ENCODE assay signal across 11 cellular contexts in genomic region chr18:76621184-76621583, GRCh38.
DNase-seq lines count a peak whose midpoint lies in the region; ATAC-seq and TF ChIP-seq lines count a peak whose summit lies in the region.
"Had no signal": no experiment of that assay in that cellular context is flagged by ENCODE, and none has a peak within 500 bp of the region (broad histone marks: within the 10 kb centered on the region; RNA-seq: fewer than 3 reads in every experiment).

No MANE protein-coding gene starts in this region.

- peak overlapping the region; percentile 56 for H3K4me3 ChIP-seq in HUES48 (ENCODE audit: low read depth, low read length)
- H3K4me3 ChIP-seq in WI38 (ENCODE audit: low read depth, low read length), result peak overlapping the region; percentile 17; the same call in 1 of the 2 replicates
- peak overlapping the region; percentile 56 for H3K4me3 ChIP-seq in iPS-20b (ENCODE audit: low read length)
- peak overlapping the region; percentile 52 for H3K4me3 ChIP-seq in smooth muscle cell

- H2AFZ ChIP-seq in smooth muscle cell (ENCODE audit: low read depth), result peak overlapping the region; percentile 98

- ATAC-seq in GM18867 (IDR thresholded peaks at IDR 0.05; ENCODE audit: unreplicated experiment), result no peak

- H3K36me3 ChIP-seq in HUES48 (ENCODE audit: control insufficient read depth, insufficient read depth, low read length), result no peaks in the 10 kb centered on the region
- no peaks in the 10 kb centered on the region for H3K36me3 ChIP-seq in iPS-20b (ENCODE audit: insufficient read depth, low read depth, low read length)
- no peaks in the 10 kb centered on the region for H3K36me3 ChIP-seq in smooth muscle cell (ENCODE audit: low read depth)

- H3K9ac ChIP-seq in HUES48 (ENCODE audit: low read depth, low read length), result no peak overlapping the region
- H3K9ac ChIP-seq in iPS-20b (ENCODE audit: low read depth, low read length), result peak overlapping the region; percentile 67; the same call in 1 of the 2 replicates
- H3K9ac ChIP-seq in smooth muscle cell (ENCODE audit: low read depth), result peak overlapping the region; percentile 42

- H3K9me3 ChIP-seq in HUES48 (ENCODE audit: control insufficient read depth, insufficient read depth, low read length) (no peaks in the 10 kb centered on the region), iPS-20b (ENCODE audit: insufficient read depth, low read depth, low read length) (no peaks in the 10 kb centered on the region), smooth muscle cell (replicated peaks; ENCODE audit: low read depth) (no peaks in the 10 kb centered on the region)

- no peaks in the 10 kb centered on the region for H4K20me1 ChIP-seq in smooth muscle cell (ENCODE audit: low read depth)

- H3K79me2 ChIP-seq in smooth muscle cell (ENCODE audit: low read depth), result no peaks in the 10 kb centered on the region

- peak overlapping the region; percentile 94 for H3K4me2 ChIP-seq in smooth muscle cell

- H3K4me1 ChIP-seq in HUES48 (ENCODE audit: control insufficient read depth, insufficient read depth, low read length) (peaks cover 39% of the 10 kb centered on the region), iPS-20b (ENCODE audit: insufficient read depth, low read length) (peaks cover 27% of the 10 kb centered on the region; the same call in 1 of the 2 replicates), smooth muscle cell (ENCODE audit: low read depth) (peaks cover 37% of the 10 kb centered on the region)

- H3K27ac ChIP-seq in HUES48 (ENCODE audit: low read depth, low read length), result peak overlapping the region; percentile 64
- no peak overlapping the region for H3K27ac ChIP-seq in iPS-20b (ENCODE audit: low read length)
- H3K27ac ChIP-seq in smooth muscle cell (ENCODE audit: low read depth), result peak overlapping the region; percentile 37

- no peak for TF ChIP-seq CTCF in WI38 (IDR thresholded peaks at IDR 0.05; ENCODE audit: low read depth, low read length)
- no peak for TF ChIP-seq CTCF in smooth muscle cell (IDR thresholded peaks at IDR 0.05; ENCODE audit: borderline replicate concordance, insufficient read depth, poor library complexity, severe bottlenecking)

- H3F3A ChIP-seq in smooth muscle cell (ENCODE audit: low read depth), result peaks cover 6% of the 10 kb centered on the region

- WGBS in smooth muscle cell (ENCODE audit: low lambda C conversion rate), result 31% methylated on average over 8 of the region's 8 CpGs

- DNase-seq in smooth muscle cell (lab: John Stamatoyannopoulos, UW; ENCODE audit: unreplicated experiment) (no peak), HuH-7 (ENCODE audit: low spot score) (no peak), 8988T (no peak), Ammon's horn (ENCODE audit: low spot score) (no peak)
- DNase-seq: activated CD8-positive, alpha-beta T cell treated with anti-CD3 and anti-CD28 coated beads, Interleukin-2, amount 10 ng/mL, durations not matched to agents 7 days and 5 days; islet precursor cell; SIG-M5 had no signal

- H3K27me3 ChIP-seq in HUES48 (ENCODE audit: control insufficient read depth, insufficient read depth, low read length), result peaks cover 44% of the 10 kb centered on the region
- H3K27me3 ChIP-seq in iPS-20b (ENCODE audit: insufficient read depth, low read length), result peaks cover 61% of the 10 kb centered on the region
- H3K27me3 ChIP-seq in smooth muscle cell (ENCODE audit: low read depth), result no peaks in the 10 kb centered on the region
